In genomic region chr1:41240806-41241747, GRCh38 we compare ENCODE assay signal across 8 cellular contexts. TPM values are rescaled to one million over a fixed set of nuclear protein-coding genes. Genes with fewer than 3 reads are reported as not detected.
DNase-seq lines count a peak whose midpoint lies in the region; ATAC-seq and TF ChIP-seq lines count a peak whose summit lies in the region.

No MANE protein-coding gene starts in this region.

- peak overlapping the region; percentile 82 to 90 (median 86) for H3K4me3 Mint-ChIP-seq in CD8-positive, alpha-beta memory T cell
- peak overlapping the region; percentile 81 to 84 (median 83) for H3K4me3 Mint-ChIP-seq in T-cell

- peak overlapping the region; percentile 40 for H3K4me3 ChIP-seq in CD8-positive, alpha-beta memory T cell (ENCODE audit: low read length)
- peak overlapping the region; percentile 53 to 77 (median 69) for H3K4me3 ChIP-seq in sigmoid colon

- no peaks in the 10 kb centered on the region for H3K9me3 Mint-ChIP-seq in CD8-positive, alpha-beta memory T cell
- no peaks in the 10 kb centered on the region for H3K9me3 Mint-ChIP-seq in T-cell

- TF ChIP-seq EP300 in sigmoid colon (IDR thresholded peaks at IDR 0.05): no peak

- peaks cover 20 to 31% (median 27%) of the 10 kb centered on the region in 3 donors for H3K4me1 Mint-ChIP-seq in CD8-positive, alpha-beta memory T cell
- H3K4me1 Mint-ChIP-seq in T-cell: peaks cover 9 to 27% (median 21%) of the 10 kb centered on the region in 3 donors

- H3K27ac Mint-ChIP-seq in CD8-positive, alpha-beta memory T cell: peak overlapping the region; percentile 73 to 94 (median 92)
- peak overlapping the region in 1 of 2 donors; percentile 86 for H3K27ac Mint-ChIP-seq in T-cell

- peaks cover 14% of the 10 kb centered on the region for H3K4me1 ChIP-seq in CD8-positive, alpha-beta memory T cell (ENCODE audit: insufficient read depth, low read length)
- peaks cover 0 to 79% (median 60%) of the 10 kb centered on the region in 4 donors for H3K4me1 ChIP-seq in sigmoid colon

- peak; percentile 17 to 58 (median 39) for DNase-seq in CD8-positive, alpha-beta memory T cell
- DNase-seq in HT-29 (ENCODE audit: low spot score) (peak; percentile 41), T-cell (peak in 26 of 34 experiments; percentile 0 to 46 (median 14)), anterior cingulate cortex (lab: John Stamatoyannopoulos, UW) (peak in 43 of 58 donors; percentile 3 to 63 (median 32)), hypothalamus (lab: John Stamatoyannopoulos, UW) (peak in 38 of 51 donors; percentile 13 to 72 (median 39)), sigmoid colon (peak; percentile 84), NCI-H1048 (lab: John Stamatoyannopoulos, UW) (no peak)

- no peaks in the 10 kb centered on the region for H3K27me3 ChIP-seq in CD8-positive, alpha-beta memory T cell (ENCODE audit: insufficient read depth, low read length, poor library complexity, severe bottlenecking)
- H3K27me3 ChIP-seq in sigmoid colon: no peaks in the 10 kb centered on the region

- CTCF ChIA-PET in CD8-positive, alpha-beta memory T cell (lab: Charles Lee): interaction anchor here (0.9 to 1.1 kb wide), 3 partner anchors 10 to 17 kb away, joined by 3 to 4 read pairs (median 4); no protein-coding TSS in a partner anchor
- CTCF ChIA-PET in T-cell (lab: Charles Lee): interaction anchor here (0.5 to 0.7 kb wide), 4 partner anchors 11 to 1173 kb away, joined by 3 to 6 read pairs (median 4); no protein-coding TSS in a partner anchor

- TF ChIP-seq CTCF in sigmoid colon (IDR thresholded peaks at IDR 0.05): no peak

- TF ChIP-seq POLR2A in sigmoid colon (IDR thresholded peaks at IDR 0.05): peak in 1 of 2 donors; percentile 32

- no peaks in the 10 kb centered on the region for H3K9me3 ChIP-seq in CD8-positive, alpha-beta memory T cell (ENCODE audit: low read length)
- H3K9me3 ChIP-seq in sigmoid colon: no peaks in the 10 kb centered on the region

- intact Hi-C loops in sigmoid colon (cut with DNase I): loop anchor here (1.0 to 10.0 kb wide), 3 partner anchors 89 to 376 kb away; partner anchors contain the start of gene CITED4

- ATAC-seq in GM19438 (IDR thresholded peaks at IDR 0.05; ENCODE audit: low read depth, unreplicated experiment) (peak; percentile 65), T-cell (replicated peaks in 1 of 4) (peak; percentile 42 to 68 (median 52))

- POLR2A ChIA-PET in CD8-positive, alpha-beta memory T cell (lab: Charles Lee): interaction anchor here (0.6 to 1.1 kb wide), 4 partner anchors 150 to 383 kb away, joined by 3 to 6 read pairs (median 4); partner anchors contain the start of gene CITED4
- POLR2A ChIA-PET in T-cell (lab: Charles Lee): interaction anchor here (0.5 to 1.1 kb wide), 4 partner anchors 12 to 120 kb away, joined by 3 to 6 read pairs (median 4); partner anchors contain the start of gene FOXO6 (in 1 of the 2)

- H3K36me3 ChIP-seq in CD8-positive, alpha-beta memory T cell (ENCODE audit: insufficient read depth, low read length): no peaks in the 10 kb centered on the region
- no peaks in the 10 kb centered on the region for H3K36me3 ChIP-seq in sigmoid colon

- H3K27me3 Mint-ChIP-seq in CD8-positive, alpha-beta memory T cell: no peaks in the 10 kb centered on the region
- no peaks in the 10 kb centered on the region for H3K27me3 Mint-ChIP-seq in T-cell

- no peak overlapping the region for H3K27ac ChIP-seq in CD8-positive, alpha-beta memory T cell (ENCODE audit: low read depth, low read length)
- peak overlapping the region; percentile 97 to 99 (median 98) for H3K27ac ChIP-seq in sigmoid colon

- 2 to 3% methylated on average over 57 of the region's 57 CpGs for WGBS in sigmoid colon, 2 donors

- peaks cover 0 to 3% (median 0%) of the 10 kb centered on the region in 3 donors for H3K36me3 Mint-ChIP-seq in CD8-positive, alpha-beta memory T cell
- H3K36me3 Mint-ChIP-seq in T-cell: no peaks in the 10 kb centered on the region

RNA-seq across cellular contexts. Expression of gene SCMH1, which starts 1.0 kb away (rescaled TPM):
- total RNA-seq in CD8-positive, alpha-beta memory T cell: 10 to 100 TPM; 23.3 to 23.7 TPM
- 8.4 TPM for polyA plus RNA-seq in CD8-positive, alpha-beta memory T cell
- total RNA-seq in HT-29 (2014; rRNA removed; shearing (Covaris generic)): 24.7 and 31.2 TPM in 2 replicates
- total RNA-seq in T-cell (10 to 100 TPM; 14.8 to 24.2 (median 19.6) TPM), sigmoid colon (10 to 100 TPM; 52.4 to 95.8 (median 70.4) TPM)
- 10 to 100 TPM; 10.2 to 24.9 (median 20.4) TPM for polyA plus RNA-seq in sigmoid colon
